19 cellular contexts compared by ENCODE assay signal in the genomic region with DNA sequence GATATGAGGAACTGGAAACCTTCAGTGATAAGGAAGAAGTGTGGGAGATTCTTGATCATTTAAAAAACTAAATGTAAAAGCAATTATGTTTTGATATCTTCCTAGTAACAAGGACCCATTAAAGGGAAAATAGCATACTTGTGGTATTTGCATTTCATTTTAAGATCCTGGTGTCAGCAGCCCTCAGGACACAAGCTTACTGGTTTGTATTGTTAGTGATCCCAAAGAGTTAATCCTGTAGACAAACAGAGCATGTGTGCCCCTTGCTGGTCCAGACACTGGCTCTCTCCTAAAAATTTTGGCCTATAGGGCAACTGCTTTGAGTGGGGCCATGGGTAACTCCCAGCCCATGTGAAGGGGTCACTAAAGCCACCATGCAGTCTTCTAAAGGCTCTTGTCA.
DNase-seq lines count a peak whose midpoint lies in the region; ATAC-seq and TF ChIP-seq lines count a peak whose summit lies in the region.
"Had no signal": no experiment of that assay in that cellular context is flagged by ENCODE, and none has a peak within 500 bp of the region (broad histone marks: within the 10 kb centered on the region; RNA-seq: fewer than 3 reads in every experiment).

No MANE protein-coding gene starts in this region.

- intact Hi-C loops in left ventricle myocardium superior (cut with micrococcal nuclease) (no loop called here), heart left ventricle (cut with DNase I) (no loop called here)

- H3K18ac ChIP-seq in mesendoderm (ENCODE audit: low read length), result no peak overlapping the region

- H3K36me3 ChIP-seq in heart left ventricle (peaks cover 0 to 82% (median 68%) of the 10 kb centered on the region in 9 donors), adipocyte (ENCODE audit: control insufficient read depth, insufficient read depth, low read length, severe bottlenecking) (peaks cover 70% of the 10 kb centered on the region), mesendoderm (ENCODE audit: control insufficient read depth, insufficient read depth, low read length) (peaks cover 2% of the 10 kb centered on the region)

- no peak overlapping the region for H2BK5ac ChIP-seq in mesendoderm (ENCODE audit: low read length)

- no peaks in the 10 kb centered on the region for H3K9me3 ChIP-seq in heart left ventricle
- H3K9me3 ChIP-seq in adipocyte (ENCODE audit: control insufficient read depth, low read length), result no peaks in the 10 kb centered on the region
- H3K9me3 ChIP-seq: BE2C had no signal

- H3K56ac ChIP-seq in mesendoderm (ENCODE audit: low read length), result no peak overlapping the region

- H4K5ac ChIP-seq in mesendoderm (ENCODE audit: low read length), result no peak overlapping the region

- H3K27ac ChIP-seq in heart left ventricle, result no peak overlapping the region
- no peak overlapping the region for H3K27ac ChIP-seq in mesendoderm (ENCODE audit: low read depth, low read length)
- H3K27ac ChIP-seq: SK-N-MC had no signal

- H3K4me3 ChIP-seq in heart left ventricle (no peak overlapping the region), adipocyte (ENCODE audit: low read length) (peak overlapping the region; percentile 2), mesendoderm (ENCODE audit: low read length) (no peak overlapping the region)
- H3K4me3 ChIP-seq: K562, SK-N-MC had no signal

- no peak overlapping the region for H3K23ac ChIP-seq in mesendoderm (ENCODE audit: low read length)

- peaks cover 0 to 5% (median 0%) of the 10 kb centered on the region in 12 donors for H3K4me1 ChIP-seq in heart left ventricle
- H3K4me1 ChIP-seq in adipocyte (ENCODE audit: control insufficient read depth, insufficient read depth, low read length), result peaks cover 19% of the 10 kb centered on the region
- H3K4me1 ChIP-seq in mesendoderm (ENCODE audit: control insufficient read depth, low read depth, low read length), result no peaks in the 10 kb centered on the region
- H3K4me1 ChIP-seq: BE2C had no signal

- H3K79me1 ChIP-seq in mesendoderm (ENCODE audit: low read length), result no peaks in the 10 kb centered on the region

- DNase-seq in left ventricle myocardium superior (no peak), heart left ventricle (no peak), adipocyte (ENCODE audit: low read depth) (no peak), mesendoderm (peak; percentile 3), SIG-M5 (lab: John Stamatoyannopoulos, UW) (no peak), NCI-H2196 treated with DMSO at 0.1 percent for 48 hours (lab: John Stamatoyannopoulos, UW; ENCODE audit: unreplicated experiment) (no peak)
- no peak for DNase-seq in activated CD4-positive, alpha-beta T cell treated with anti-CD3 and anti-CD28 coated beads, Interleukin-2, amount 50 U/mL, for 4 hours
- DNase-seq: BE2C, DMS79 treated with DMSO at 0.1 percent for 48 hours, H9, NCI-H1092, NCI-H146, NCI-H2029, NCI-H524 treated with DMSO at 0.1 percent for 48 hours, SHP77, SW 1271 had no signal

- H2BK120ac ChIP-seq in mesendoderm (ENCODE audit: low read depth, low read length), result no peak overlapping the region

- TF ChIP-seq CTCF in heart left ventricle (IDR thresholded peaks at IDR 0.05), result no peak

- H3K4ac ChIP-seq in mesendoderm (ENCODE audit: low read depth, low read length), result no peak overlapping the region

- no peak overlapping the region for H3K4me2 ChIP-seq in mesendoderm (ENCODE audit: low read length)

- TF ChIP-seq POLR2A in heart left ventricle (IDR thresholded peaks at IDR 0.05), result no peak

- ATAC-seq in left ventricle myocardium superior (peak; percentile 24), heart left ventricle (no peak), GM21360 (IDR thresholded peaks at IDR 0.05; ENCODE audit: unreplicated experiment) (no peak)
- ATAC-seq: K562 had no signal

- no peak overlapping the region for H2BK15ac ChIP-seq in mesendoderm (replicated peaks; ENCODE audit: low read depth)

- H3K27me3 ChIP-seq in heart left ventricle, result no peaks in the 10 kb centered on the region
- no peaks in the 10 kb centered on the region for H3K27me3 ChIP-seq in adipocyte (replicated peaks; ENCODE audit: control insufficient read depth, insufficient read depth, low read length)
- H3K27me3 ChIP-seq in mesendoderm (ENCODE audit: insufficient read depth, low read length, poor library complexity), result no peaks in the 10 kb centered on the region
- H3K27me3 ChIP-seq: BE2C had no signal

- H2AK5ac ChIP-seq in mesendoderm (ENCODE audit: low read length), result no peak overlapping the region

- H4K8ac ChIP-seq in mesendoderm (ENCODE audit: low read depth, low read length), result no peak overlapping the region

- H3K79me2 ChIP-seq in mesendoderm (ENCODE audit: control insufficient read depth, insufficient read depth, low read length), result no peaks in the 10 kb centered on the region

- H3K9ac ChIP-seq in adipocyte (ENCODE audit: low read length) (no peak overlapping the region), mesendoderm (ENCODE audit: low read length) (no peak overlapping the region)
